Comparison of ENCODE assay signal across 1 cellular context in the genomic region with DNA sequence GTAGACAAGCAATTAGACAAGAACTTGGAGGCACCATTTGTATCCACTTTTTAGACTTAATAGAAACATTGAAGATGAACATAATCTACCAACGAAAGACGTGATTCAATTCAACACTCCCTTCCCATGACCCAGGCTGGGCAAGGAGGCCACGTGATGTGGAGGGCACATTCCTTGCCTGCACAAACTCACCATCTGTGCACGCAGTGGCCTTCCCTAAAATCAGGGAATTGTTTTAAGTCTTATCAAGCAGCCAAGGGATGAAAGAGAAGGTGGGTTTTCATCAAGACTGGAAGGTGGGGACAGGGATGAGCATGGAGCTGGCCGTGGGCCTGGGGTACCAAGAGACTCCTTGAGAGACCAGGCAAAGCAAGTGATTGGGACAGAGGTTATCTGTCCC.
TF ChIP-seq lines count a peak whose summit lies in the region.

No MANE protein-coding gene starts in this region.

TF ChIP-seq in IMR-90, 13 proteins besides CTCF, POLR2A, EP300 and RAD21:
- TF ChIP-seq, protein P1, sequence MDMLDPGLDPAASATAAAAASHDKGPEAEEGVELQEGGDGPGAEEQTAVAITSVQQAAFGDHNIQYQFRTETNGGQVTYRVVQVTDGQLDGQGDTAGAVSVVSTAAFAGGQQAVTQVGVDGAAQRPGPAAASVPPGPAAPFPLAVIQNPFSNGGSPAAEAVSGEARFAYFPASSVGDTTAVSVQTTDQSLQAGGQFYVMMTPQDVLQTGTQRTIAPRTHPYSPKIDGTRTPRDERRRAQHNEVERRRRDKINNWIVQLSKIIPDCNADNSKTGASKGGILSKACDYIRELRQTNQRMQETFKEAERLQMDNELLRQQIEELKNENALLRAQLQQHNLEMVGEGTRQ (IDR thresholded peaks at IDR 0.05; ENCODE audit: low read depth, low read length), result no peak
- TF ChIP-seq SMC3 (IDR thresholded peaks at IDR 0.05; ENCODE audit: low read depth, low read length), result no peak
- TF ChIP-seq CEBPB (IDR thresholded peaks at IDR 0.05; ENCODE audit: low read depth, low read length), result no peak
- no peak for TF ChIP-seq NFE2L2 (IDR thresholded peaks at IDR 0.05; ENCODE audit: low read depth, low read length)
- TF ChIP-seq MAFK (IDR thresholded peaks at IDR 0.05; ENCODE audit: low read depth, low read length), result no peak
